Comparison of ENCODE assay signal across 1 cellular context in genomic region chr2:219206442-219207253, GRCh38.
TF ChIP-seq lines count a peak whose summit lies in the region.

Gene ZFAND2B (plus strand): TSS chr2:219206782. CDS start chr2:219206988, 206 bp downstream.

TF ChIP-seq in HepG2, 621 proteins besides CTCF, POLR2A, EP300 and RAD21 (continued from another document and continues in another):
- TF ChIP-seq SNAPC4 (CRISPR knock-in tag; IDR thresholded peaks at IDR 0.05) (0 out of 2 replicates have a peak, but pooled peaks have one; percentile 52), THRA (CRISPR knock-in tag; IDR thresholded peaks at IDR 0.05; ENCODE audit: borderline replicate concordance) (0 out of 2 replicates have a peak, but pooled peaks have one; percentile 9), SUZ12 (IDR thresholded peaks at IDR 0.05; ENCODE audit: low read depth, low read length) (no peak), RBFOX2 (IDR thresholded peaks at IDR 0.05; ENCODE audit: low read depth, low read length) (peak; percentile 96), ZNF660 (CRISPR knock-in tag; IDR thresholded peaks at IDR 0.05; ENCODE audit: borderline replicate concordance, low read depth) (no peak), SMC3 (IDR thresholded peaks at IDR 0.05; ENCODE audit: low read length) (no peak), POLR2G (IDR thresholded peaks at IDR 0.05; ENCODE audit: low read depth, low read length) (peak; percentile 99), RERE (CRISPR knock-in tag; IDR thresholded peaks at IDR 0.05; ENCODE audit: low read depth) (no peak; the same call in 1 of the 2 replicates), ZNF205 (CRISPR knock-in tag; IDR thresholded peaks at IDR 0.05) (0 out of 2 replicates have a peak, but pooled peaks have one; percentile 28), SIX4 (CRISPR knock-in tag; IDR thresholded peaks at IDR 0.05) (peak; percentile 4; the same call in 1 of the 2 replicates), ZNF775 (CRISPR knock-in tag; IDR thresholded peaks at IDR 0.05; ENCODE audit: borderline replicate concordance) (no peak), DPF2 (CRISPR knock-in tag; IDR thresholded peaks at IDR 0.05; ENCODE audit: borderline replicate concordance, low read depth) (no peak), CEBPZ (IDR thresholded peaks at IDR 0.05; ENCODE audit: low read length) (no peak), PLRG1 (conservative IDR thresholded peaks at IDR 0.05) (no peak), ZNF652 (CRISPR knock-in tag; IDR thresholded peaks at IDR 0.05; ENCODE audit: borderline replicate concordance, low read depth) (no peak; the same call in 1 of the 2 replicates), ZNF740 (CRISPR knock-in tag; IDR thresholded peaks at IDR 0.05) (peak; percentile 84; the same call in 1 of the 2 replicates), MAFG (CRISPR knock-in tag; IDR thresholded peaks at IDR 0.05) (no peak), ZC3H4 (CRISPR knock-in tag; IDR thresholded peaks at IDR 0.05; ENCODE audit: borderline replicate concordance) (peak; percentile 66; the same call in 1 of the 2 replicates), NFRKB (IDR thresholded peaks at IDR 0.05) (no peak), SP1 (IDR thresholded peaks at IDR 0.05) (no peak), SP1 (CRISPR knock-in tag; IDR thresholded peaks at IDR 0.05) (peak; percentile 54), ZNF687 (CRISPR knock-in tag; IDR thresholded peaks at IDR 0.05) (peak; percentile 93), SNAPC2 (CRISPR knock-in tag; IDR thresholded peaks at IDR 0.05) (peak; percentile 92), DDIT3 (CRISPR knock-in tag; IDR thresholded peaks at IDR 0.05) (no peak), ZNF75D (CRISPR knock-in tag; IDR thresholded peaks at IDR 0.05; ENCODE audit: borderline replicate concordance) (no peak), ZBTB43 (CRISPR knock-in tag; conservative IDR thresholded peaks at IDR 0.05) (no peak; the same call in 1 of the 2 replicates), HOXA3 (CRISPR knock-in tag; IDR thresholded peaks at IDR 0.05) (peak; percentile 90)
